8 cellular contexts compared by ENCODE assay signal in the genomic region with DNA sequence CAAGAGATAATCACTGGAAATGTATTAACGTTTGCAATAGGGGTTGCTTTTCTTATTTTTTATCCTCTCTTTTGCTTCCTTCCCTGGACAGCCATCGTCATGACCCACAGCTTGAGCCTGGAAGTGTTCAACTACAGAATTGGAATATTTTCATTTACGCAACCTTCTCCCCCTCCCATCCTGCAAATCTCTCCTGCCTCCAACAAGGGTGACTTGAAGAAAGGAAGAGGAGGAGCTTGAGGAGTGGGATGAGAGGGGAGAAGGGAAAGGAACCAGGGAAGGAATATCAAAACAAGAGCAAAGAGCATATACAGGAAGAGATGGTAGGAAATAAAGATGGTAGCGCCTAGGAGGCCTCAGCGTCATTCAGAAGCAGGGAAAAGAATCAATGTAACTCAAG. TPM values are rescaled to one million over a fixed set of nuclear protein-coding genes. Genes with fewer than 3 reads are reported as not detected.
DNase-seq lines count a peak whose midpoint lies in the region; ATAC-seq and TF ChIP-seq lines count a peak whose summit lies in the region.

No MANE protein-coding gene starts in this region.

- H3K4me1 ChIP-seq in OCI-LY1 (ENCODE audit: insufficient read depth, low read length, severe bottlenecking) (peaks cover 28% of the 10 kb centered on the region), endocrine pancreas (ENCODE audit: control insufficient read depth, insufficient read depth, low read length) (peaks cover 7% of the 10 kb centered on the region), trophoblast cell (ENCODE audit: control insufficient read depth in 1 of 2, insufficient read depth in 2 of 2, low read length in 2 of 2) (peaks cover 6 to 19% of the 10 kb centered on the region in 2 experiments)

- peak overlapping the region; percentile 97 for H3K4me2 ChIP-seq in OCI-LY1 (ENCODE audit: low read length)
- H3K4me2 ChIP-seq in trophoblast cell (ENCODE audit: low read length), result peak overlapping the region; percentile 16

- ATAC-seq in GM21447 (IDR thresholded peaks at IDR 0.05; ENCODE audit: unreplicated experiment), result no peak
- no peak for ATAC-seq in HG02798 (IDR thresholded peaks at IDR 0.05; ENCODE audit: poor library complexity, unreplicated experiment)

- peak overlapping the region; percentile 31 for H3K4ac ChIP-seq in trophoblast cell (ENCODE audit: low read depth, low read length)

- H3K36me3 ChIP-seq in OCI-LY1 (ENCODE audit: insufficient read depth, low read length) (peaks cover 27% of the 10 kb centered on the region; the same call in 1 of the 2 replicates), endocrine pancreas (ENCODE audit: control insufficient read depth, insufficient read depth, low read length) (no peaks in the 10 kb centered on the region), trophoblast cell (ENCODE audit: control insufficient read depth in 1 of 2, insufficient read depth in 2 of 2, low read length in 2 of 2) (peaks cover 0 to 2% of the 10 kb centered on the region in 2 experiments)

- no peak overlapping the region for H2BK12ac ChIP-seq in trophoblast cell (ENCODE audit: low read length)

- H3K14ac ChIP-seq in trophoblast cell (ENCODE audit: low read length), result no peak overlapping the region

- no CpG with 5 or more reads among the region's 5 CpGs for WGBS in trophoblast cell (ENCODE audit: extremely low coverage, insufficient coverage, insufficient read length)

- H3K4me3 ChIP-seq in OCI-LY1 (ENCODE audit: low read depth, low read length, poor library complexity, severe bottlenecking), result peak overlapping the region; percentile 72
- H3K4me3 ChIP-seq in endocrine pancreas (ENCODE audit: control insufficient read depth, insufficient read depth, low read length), result peak overlapping the region; percentile 89
- no peak overlapping the region for H3K4me3 ChIP-seq in trophoblast cell (ENCODE audit: low read depth, low read length)

- in situ Hi-C loops in GM13977 (cut with MboI; ENCODE audit: low pct_unique_long_range_greater_than_20kb, low sequenced_read_pairs, unreplicated experiment), result no loop called here

- H3K27ac ChIP-seq in OCI-LY1 (ENCODE audit: low read depth, low read length, poor library complexity, severe bottlenecking) (peak overlapping the region; percentile 27), trophoblast cell (ENCODE audit: low read depth, low read length) (no peak overlapping the region)

- H4K91ac ChIP-seq in trophoblast cell (ENCODE audit: low read depth, low read length), result no peak overlapping the region

- peaks cover 32% of the 10 kb centered on the region for H3K79me2 ChIP-seq in OCI-LY1 (ENCODE audit: insufficient read depth, low read length)
- peaks cover 11% of the 10 kb centered on the region for H3K79me2 ChIP-seq in trophoblast cell (ENCODE audit: control insufficient read depth, insufficient read depth, low read length, poor library complexity)

- H3K79me1 ChIP-seq in trophoblast cell (ENCODE audit: low read length), result peaks cover 15% of the 10 kb centered on the region

- no peak overlapping the region for H2BK5ac ChIP-seq in trophoblast cell (ENCODE audit: low read depth, low read length, poor library complexity)

- no peak overlapping the region for H3K18ac ChIP-seq in trophoblast cell (ENCODE audit: low read length)

- DNase-seq in EL (peak; percentile 32), trophoblast cell (no peak), GM13977 (ENCODE audit: low spot score) (no peak)
- no peak for DNase-seq in stimulated activated CD4-positive, alpha-beta T cell treated with anti-CD3 and anti-CD28 coated beads, Interleukin-15, amount 100 ng/mL, for 24 hours

- no peak overlapping the region for H2BK120ac ChIP-seq in trophoblast cell (ENCODE audit: insufficient read depth, low read length, poor library complexity)

- no peak overlapping the region for H2AK5ac ChIP-seq in trophoblast cell (ENCODE audit: low read length)

- no peak overlapping the region for H4K8ac ChIP-seq in trophoblast cell (ENCODE audit: low read depth, low read length)

- H3K9me3 ChIP-seq in OCI-LY1 (ENCODE audit: low read length) (no peaks in the 10 kb centered on the region), endocrine pancreas (ENCODE audit: control insufficient read depth, low read length) (no peaks in the 10 kb centered on the region), trophoblast cell (ENCODE audit: insufficient read depth, low read depth, low read length) (no peaks in the 10 kb centered on the region)

- no peaks in the 10 kb centered on the region for H4K20me1 ChIP-seq in OCI-LY1 (ENCODE audit: insufficient read depth, low read length)

- H2AFZ ChIP-seq in OCI-LY1 (ENCODE audit: low read length), result no peak overlapping the region
- H2AFZ ChIP-seq in trophoblast cell (ENCODE audit: insufficient read depth, low read length, poor library complexity), result no peak overlapping the region

- H3K27me3 ChIP-seq in OCI-LY1 (ENCODE audit: insufficient read depth, low read length) (no peaks in the 10 kb centered on the region), endocrine pancreas (ENCODE audit: control insufficient read depth, insufficient read depth, low read length) (no peaks in the 10 kb centered on the region), trophoblast cell (ENCODE audit: insufficient read depth, low read length) (no peaks in the 10 kb centered on the region)

- no peaks in the 10 kb centered on the region for H3F3A ChIP-seq in OCI-LY1 (ENCODE audit: insufficient read depth, low read length)

- H4K12ac ChIP-seq in trophoblast cell (ENCODE audit: low read depth, low read length), result no peak overlapping the region

- no peak for TF ChIP-seq CTCF in OCI-LY1 (IDR thresholded peaks at IDR 0.05; ENCODE audit: low read length)
- no peak for TF ChIP-seq CTCF in GM13977 (IDR thresholded peaks at IDR 0.05; ENCODE audit: extremely low read depth, insufficient read depth, missing control alignments)

- no peak overlapping the region for H3K23ac ChIP-seq in trophoblast cell (ENCODE audit: low read length)

- H3K9me2 ChIP-seq in OCI-LY1 (ENCODE audit: low read depth, low read length), result no peaks in the 10 kb centered on the region

- peak overlapping the region; percentile 91 for H3K9ac ChIP-seq in OCI-LY1 (ENCODE audit: low read length)
- peak overlapping the region; percentile 69 for H3K9ac ChIP-seq in endocrine pancreas (ENCODE audit: control insufficient read depth, insufficient read depth, low read length)
- no peak overlapping the region for H3K9ac ChIP-seq in trophoblast cell (ENCODE audit: low read length)

RNA-seq across cellular contexts. Expression of a gene that starts 1.6 kb away (rescaled TPM):
- polyA plus RNA-seq in trophoblast cell (2013), result 0.08 and 0.10 TPM in 2 replicates

RNA-seq across cellular contexts. Expression of a gene that starts 1.6 kb away (rescaled TPM):
- polyA plus RNA-seq in trophoblast cell (2013), result 13.1 TPM in 2 replicates
